10 cellular contexts compared by ENCODE assay signal in genomic region chr11:122691751-122692150, GRCh38. TPM values are rescaled to one million over a fixed set of nuclear protein-coding genes. Genes with fewer than 3 reads are reported as not detected.
DNase-seq lines count a peak whose midpoint lies in the region; ATAC-seq and TF ChIP-seq lines count a peak whose summit lies in the region.
"Had no signal": no experiment of that assay in that cellular context is flagged by ENCODE, and none has a peak within 500 bp of the region (broad histone marks: within the 10 kb centered on the region; RNA-seq: fewer than 3 reads in every experiment).

No MANE protein-coding gene starts in this region.

- TF ChIP-seq CTCF in DOHH2 (IDR thresholded peaks at IDR 0.05; ENCODE audit: low read depth, low read length, poor library complexity, severe bottlenecking) (no peak), heart right ventricle (IDR thresholded peaks at IDR 0.05) (no peak), gastrocnemius medialis (IDR thresholded peaks at IDR 0.05 in 4 of 5, conservative IDR thresholded peaks at IDR 0.05 in 1 of 5) (no peak)

- peaks cover 58% of the 10 kb centered on the region for H3K79me2 ChIP-seq in DOHH2 (ENCODE audit: control insufficient read depth, low read length)

- 63 to 74% methylated on average over 3 of the region's 3 CpGs for WGBS in heart right ventricle, 2 donors

- no peak for TF ChIP-seq POLR2A in gastrocnemius medialis (IDR thresholded peaks at IDR 0.05)

- H3K36me3 ChIP-seq in DOHH2 (ENCODE audit: control insufficient read depth, low read length) (peaks cover 6% of the 10 kb centered on the region; the same call in 1 of the 2 replicates), heart right ventricle (no peaks in the 10 kb centered on the region), gastrocnemius medialis (no peaks in the 10 kb centered on the region)

- H3K27ac Mint-ChIP-seq in T-helper 17 cell: peak overlapping the region; percentile 87

- peaks cover 35% of the 10 kb centered on the region for H3K4me1 Mint-ChIP-seq in T-helper 17 cell

- no peaks in the 10 kb centered on the region for H3K27me3 ChIP-seq in DOHH2 (ENCODE audit: control insufficient read depth, low read length)
- no peaks in the 10 kb centered on the region for H3K27me3 ChIP-seq in heart right ventricle
- H3K27me3 ChIP-seq in gastrocnemius medialis: no peaks in the 10 kb centered on the region

- H3K4me3 ChIP-seq in DOHH2 (ENCODE audit: low read length) (peak overlapping the region; percentile 0; the same call in 1 of the 2 replicates), heart right ventricle (peak overlapping the region in 1 of 10 donors; percentile 46), gastrocnemius medialis (no peak overlapping the region)

- no peaks in the 10 kb centered on the region for H4K20me1 ChIP-seq in DOHH2 (ENCODE audit: control insufficient read depth, insufficient read depth, low read depth, low read length)

- H3K4me3 Mint-ChIP-seq in T-helper 17 cell: peak overlapping the region; percentile 75

- peak overlapping the region; percentile 53 for H3K4me2 ChIP-seq in DOHH2 (ENCODE audit: low read length)

- peaks cover 17% of the 10 kb centered on the region for H3F3A ChIP-seq in DOHH2 (ENCODE audit: control insufficient read depth, insufficient read depth)

- intact Hi-C loops in heart right ventricle (cut with DNase I): no loop called here
- intact Hi-C loops in gastrocnemius medialis (cut with DNase I; ENCODE audit: low total_unique reads): no loop called here

- DNase-seq in T-helper 17 cell (no peak), heart right ventricle (no peak), gastrocnemius medialis (no peak), COR-L47 (lab: John Stamatoyannopoulos, UW) (no peak), NCI-H69 (lab: John Stamatoyannopoulos, UW) (no peak), midbrain (lab: John Stamatoyannopoulos, UW) (no peak)
- DNase-seq: activated effector memory CD4-positive, alpha-beta T cell treated with Interleukin-2 at 50 U/mL for 16 hours; NCI-H1417 had no signal

- no peaks in the 10 kb centered on the region for H3K9me3 ChIP-seq in DOHH2 (ENCODE audit: control insufficient read depth, insufficient read depth, low read length)
- H3K9me3 ChIP-seq in T-helper 17 cell (ENCODE audit: control insufficient read depth, low read length, poor library complexity, severe bottlenecking): no peaks in the 10 kb centered on the region
- no peaks in the 10 kb centered on the region for H3K9me3 ChIP-seq in heart right ventricle
- no peaks in the 10 kb centered on the region for H3K9me3 ChIP-seq in gastrocnemius medialis

- peaks cover 83% of the 10 kb centered on the region for H3K4me1 ChIP-seq in DOHH2 (ENCODE audit: control insufficient read depth, low read length)
- H3K4me1 ChIP-seq in heart right ventricle: peaks cover 5 to 62% (median 22%) of the 10 kb centered on the region in 9 donors
- H3K4me1 ChIP-seq in gastrocnemius medialis: peaks cover 0 to 5% of the 10 kb centered on the region in 2 donors

- H3K27me3 Mint-ChIP-seq in T-helper 17 cell: no peaks in the 10 kb centered on the region

- no peaks in the 10 kb centered on the region for H3K36me3 Mint-ChIP-seq in T-helper 17 cell (ENCODE audit: low read depth)

- ATAC-seq in T-helper 17 cell: no peak
- ATAC-seq in heart right ventricle: peak in 4 of 8 donors; percentile 20 to 52 (median 38)
- ATAC-seq in gastrocnemius medialis: no peak
- no peak for ATAC-seq in HG03378 (IDR thresholded peaks at IDR 0.05; ENCODE audit: unreplicated experiment)

- peak overlapping the region; percentile 37 for H3K27ac ChIP-seq in DOHH2 (ENCODE audit: low read depth, low read length)
- peak overlapping the region in 9 of 10 donors; percentile 58 to 86 (median 72) for H3K27ac ChIP-seq in heart right ventricle
- peak overlapping the region; percentile 2 to 60 (median 48) for H3K27ac ChIP-seq in gastrocnemius medialis

- no peaks in the 10 kb centered on the region for H3K9me2 ChIP-seq in DOHH2 (replicated peaks; ENCODE audit: control insufficient read depth, low read length)

- in situ Hi-C loops in gastrocnemius medialis (cut with MboI; ENCODE audit: low sequenced_read_pairs in 4 of 4): no loop called here

RNA-seq across cellular contexts. Expression of gene UBASH3B, which starts 36.2 kb away (rescaled TPM):
- total RNA-seq in T-helper 17 cell (10 to 100 TPM; 22.6 to 23.6 TPM), heart right ventricle (1 to 10 TPM in 9 of 10 donors, under 1 TPM in 1; 0.66 to 8.0 (median 1.6) TPM), gastrocnemius medialis (1 to 10 TPM in 2 of 4 donors, under 1 TPM in 2; 0.32 to 2.9 (median 0.87) TPM)
- polyA plus RNA-seq in heart right ventricle: 1 to 10 TPM in 1 of 2 donors, under 1 TPM in 1; 0.51 to 1.4 TPM
